12 cellular contexts compared by ENCODE assay signal in the genomic region with DNA sequence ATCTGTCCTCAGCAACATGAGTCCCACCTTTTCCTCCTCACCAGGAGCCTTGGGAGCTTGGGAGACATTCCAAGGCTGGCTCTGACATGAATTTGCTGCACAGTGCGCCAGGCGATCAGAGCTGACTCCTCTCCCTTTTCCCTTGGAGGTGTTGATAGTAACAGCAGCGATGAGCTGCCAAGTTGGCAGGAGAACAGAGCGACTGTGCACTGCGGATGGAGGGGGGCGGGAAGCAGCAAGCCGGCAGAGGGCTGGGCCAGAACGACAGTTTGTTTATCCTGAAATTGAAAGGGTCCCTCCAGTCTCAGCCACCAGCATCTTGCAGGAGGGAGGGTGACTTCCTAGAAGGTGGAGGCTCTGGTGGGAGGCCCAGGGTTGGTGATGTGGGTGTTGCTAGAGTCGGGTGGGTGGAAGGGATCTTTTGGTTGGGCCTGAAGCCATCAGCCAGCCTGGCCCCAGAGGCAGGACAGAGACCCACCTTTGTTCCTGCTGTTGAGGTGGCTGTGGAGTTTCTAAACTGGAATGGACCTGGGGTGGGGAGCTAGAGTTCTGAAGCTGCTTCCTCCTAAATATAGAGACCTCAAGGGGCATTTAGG. TPM values are rescaled to one million over a fixed set of nuclear protein-coding genes. Genes with fewer than 3 reads are reported as not detected.
DNase-seq lines count a peak whose midpoint lies in the region; ATAC-seq and TF ChIP-seq lines count a peak whose summit lies in the region.
"Had no signal": no experiment of that assay in that cellular context is flagged by ENCODE, and none has a peak within 500 bp of the region (broad histone marks: within the 10 kb centered on the region; RNA-seq: fewer than 3 reads in every experiment).

No MANE protein-coding gene starts in this region.

- H3K4me3 ChIP-seq in fibroblast of lung (replicated peaks in 1 of 4; ENCODE audit: control extremely low read depth in 1 of 4, insufficient read depth in 1 of 4, low read depth in 3 of 4, low read length in 4 of 4), result no peak overlapping the region
- H3K4me3 ChIP-seq: K562 had no signal

- no peak for TF ChIP-seq CTCF in fibroblast of lung (conservative IDR thresholded peaks at IDR 0.05 in 1 of 2, IDR thresholded peaks at IDR 0.05 in 1 of 2; ENCODE audit: low read depth in 1 of 2, low read length in 2 of 2)
- TF ChIP-seq CTCF in omental fat pad (IDR thresholded peaks at IDR 0.05), result no peak

- H3K4me2 ChIP-seq in fibroblast of lung (ENCODE audit: extremely low read depth, insufficient read depth, low read length), result peak overlapping the region; percentile 25

- peak; percentile 63 for ATAC-seq in omental fat pad (ENCODE audit: low FRiP score)
- ATAC-seq: K562 had no signal

- H3K79me2 ChIP-seq in fibroblast of lung (ENCODE audit: control insufficient read depth, insufficient read depth, low read length), result no peaks in the 10 kb centered on the region

- H3K9me3 ChIP-seq in fibroblast of lung (ENCODE audit: control insufficient read depth, insufficient read depth, low read depth, low read length), result no peaks in the 10 kb centered on the region

- no peak overlapping the region for H3K9ac ChIP-seq in fibroblast of lung (ENCODE audit: insufficient read depth, low read length)

- DNase-seq in ELR (ENCODE audit: low read depth) (peak; percentile 19), NCI-H69 (lab: John Stamatoyannopoulos, UW) (peak; percentile 39), fibroblast of lung (ENCODE audit: low read depth in 2 of 2) (peak in 1 of 2 donors; percentile 56), omental fat pad (ENCODE audit: low spot score) (no peak), AML-193 (lab: John Stamatoyannopoulos, UW) (no peak), UCSD-AML1 (lab: John Stamatoyannopoulos, UW; ENCODE audit: unreplicated experiment) (no peak), retina (no peak)
- DNase-seq in activated effector memory CD4-positive, alpha-beta T cell treated with Interleukin-2 at 50 U/mL for 16 hours, result no peak
- DNase-seq: activated naive CD4-positive, alpha-beta T cell treated with anti-CD3 and anti-CD28 coated beads, Interleukin-2, amount 50 U/mL, for 16 hours; CD8-positive, alpha-beta memory T cell; kidney glomerular epithelial cell had no signal

- no peaks in the 10 kb centered on the region for H3K36me3 ChIP-seq in fibroblast of lung (ENCODE audit: control insufficient read depth, insufficient read depth, low read length)

- no peaks in the 10 kb centered on the region for H3K4me1 ChIP-seq in fibroblast of lung (ENCODE audit: control insufficient read depth, extremely low read depth, insufficient read depth, low read length)

- no peak overlapping the region for H2AFZ ChIP-seq in fibroblast of lung (ENCODE audit: low read length)

- no peak overlapping the region for H3K27ac ChIP-seq in fibroblast of lung (ENCODE audit: insufficient read depth, low read length)

- no peaks in the 10 kb centered on the region for H4K20me1 ChIP-seq in fibroblast of lung (ENCODE audit: control insufficient read depth, extremely low read depth, insufficient read depth, low read length)

- peaks cover 5% of the 10 kb centered on the region for H3K27me3 ChIP-seq in fibroblast of lung (ENCODE audit: control insufficient read depth, insufficient read depth, low read length)

RNA-seq across cellular contexts. Expression of gene DYNLL2, which starts 22.5 kb away (rescaled TPM):
- total RNA-seq in fibroblast of lung (32.1 and 32.9 TPM in 2 replicates), omental fat pad (10 to 100 TPM; 15.8 to 22.5 (median 20.7) TPM)
- polyA plus RNA-seq in fibroblast of lung, result 17.1 and 22.7 TPM in 2 replicates
- 37.1 and 43.4 TPM in 2 replicates for polyA plus RNA-seq in fibroblast of lung (2012)
- polyA minus RNA-seq in fibroblast of lung (ENCODE audit: low replicate concordance), result 13.0 and 15.4 TPM in 2 replicates

RNA-seq across cellular contexts. Expression of gene SRSF1, which starts 53.6 kb away (rescaled TPM):
- total RNA-seq in fibroblast of lung (242 and 307 TPM in 2 replicates), omental fat pad (100 to 1,000 TPM; 181 to 274 (median 182) TPM)
- 191 and 218 TPM in 2 replicates for polyA plus RNA-seq in fibroblast of lung
- 194 and 232 TPM in 2 replicates for polyA plus RNA-seq in fibroblast of lung (2012)
- 161 and 172 TPM in 2 replicates for polyA minus RNA-seq in fibroblast of lung (ENCODE audit: low replicate concordance)

Comparison
In these comparisons a context has a peak if more than half of its experiments do, and no peak if none do; other contexts are left out.
1. DNase-seq: peak in ELR (single experiment) and NCI-H69 (single experiment); none in omental fat pad (single experiment), AML-193 (0 of 2), activated effector memory CD4-positive, alpha-beta T cell treated with Interleukin-2 at 50 U/mL for 16 hours (single experiment), UCSD-AML1 (single experiment) and retina (single experiment).